In the genomic region with DNA sequence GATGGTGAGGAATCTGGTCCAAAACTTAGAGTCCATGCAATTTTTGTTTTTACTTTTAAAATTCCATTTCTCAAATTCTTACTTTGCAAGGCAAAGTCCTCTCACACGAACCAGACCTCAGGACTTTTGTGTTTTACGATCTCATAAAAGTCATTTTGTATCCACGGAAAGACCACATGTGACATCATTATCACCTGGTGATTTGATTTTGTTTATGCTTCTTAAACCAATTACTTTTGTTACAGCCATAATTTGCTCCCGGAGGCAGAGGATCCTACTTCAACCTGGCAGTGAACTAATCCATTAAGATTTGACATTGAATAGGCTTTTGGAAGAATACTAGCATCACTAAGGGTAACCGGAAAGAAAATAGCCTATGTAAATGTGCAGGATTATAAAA, we compare ENCODE assay signal across 22 cellular contexts.
"Had no signal": no experiment of that assay in that cellular context is flagged by ENCODE, and none has a peak within 500 bp of the region (broad histone marks: within the 10 kb centered on the region; RNA-seq: fewer than 3 reads in every experiment).

No MANE protein-coding gene starts in this region.

- H3K27me3 Mint-ChIP-seq: memory B cell had no signal

- H3K27ac Mint-ChIP-seq: activated CD8-positive, alpha-beta T cell treated with anti-CD3 and anti-CD28 coated beads, Interleukin-2, amount 10 ng/mL, durations not matched to agents 7 days and 5 days; activated T-helper 1 cell treated with anti-CD3 and anti-CD28 coated beads, Interleukin-12 subunit alpha, Interleukin-12 subunit beta, Interleukin-2, Interleukin-4 antibody, amounts not matched to agents 30 ng/mL and 10 ng/mL and 1 ng/mL, durations not matched to agents 14 hours and 24 hours and 36 hours; endodermal cell; memory B cell; stimulated activated effector memory CD8-positive, alpha-beta T cell treated with anti-CD3 and anti-CD28 coated beads, Interleukin-12 subunit alpha, Interleukin-12 subunit beta, amount 100 ng/mL, for 72 hours had no signal

- DNase-seq: activated CD4-positive, alpha-beta T cell treated with anti-CD3 and anti-CD28 coated beads for 1 hour; activated CD4-positive, alpha-beta T cell treated with anti-CD3 and anti-CD28 coated beads, Interleukin-2, amount 50 U/mL, for 1 hour; activated CD8-positive, alpha-beta T cell treated with anti-CD3 and anti-CD28 coated beads, Interleukin-2, amount 10 ng/mL, durations not matched to agents 7 days and 5 days; activated gamma-delta T cell; activated naive CD4-positive, alpha-beta T cell treated with anti-CD3 and anti-CD28 coated beads, Interleukin-2, amount 50 U/mL, for 16 hours; anterior cingulate cortex; body of pancreas; cortex of kidney; endodermal cell; heart right ventricle; islet precursor cell; left cardiac atrium; mucosa of descending colon; nucleus accumbens; small intestine; stimulated activated CD4-positive, alpha-beta T cell treated with anti-CD3 and anti-CD28 coated beads, Interleukin-2, amount 100 ng/mL, for 24 hours; stomach; trophoblast cell; uterus had no signal

- H3K4me1 Mint-ChIP-seq: memory B cell; stimulated activated effector memory CD8-positive, alpha-beta T cell treated with anti-CD3 and anti-CD28 coated beads, Interleukin-12 subunit alpha, Interleukin-12 subunit beta, amount 100 ng/mL, for 72 hours had no signal

- H3K36me3 Mint-ChIP-seq: memory B cell; stimulated activated effector memory CD8-positive, alpha-beta T cell treated with anti-CD3 and anti-CD28 coated beads, Interleukin-12 subunit alpha, Interleukin-12 subunit beta, amount 100 ng/mL, for 72 hours had no signal

- H3K4me3 Mint-ChIP-seq: activated CD8-positive, alpha-beta T cell treated with anti-CD3 and anti-CD28 coated beads, Interleukin-2, amount 10 ng/mL, durations not matched to agents 7 days and 5 days; activated T-helper 1 cell treated with anti-CD3 and anti-CD28 coated beads, Interleukin-12 subunit alpha, Interleukin-12 subunit beta, Interleukin-2, Interleukin-4 antibody, amounts not matched to agents 30 ng/mL and 10 ng/mL and 1 ng/mL, durations not matched to agents 14 hours and 24 hours and 36 hours; endodermal cell; memory B cell; stimulated activated effector memory CD8-positive, alpha-beta T cell treated with anti-CD3 and anti-CD28 coated beads, Interleukin-12 subunit alpha, Interleukin-12 subunit beta, amount 100 ng/mL, for 72 hours had no signal
